19 cellular contexts compared by ENCODE assay signal in the genomic region with DNA sequence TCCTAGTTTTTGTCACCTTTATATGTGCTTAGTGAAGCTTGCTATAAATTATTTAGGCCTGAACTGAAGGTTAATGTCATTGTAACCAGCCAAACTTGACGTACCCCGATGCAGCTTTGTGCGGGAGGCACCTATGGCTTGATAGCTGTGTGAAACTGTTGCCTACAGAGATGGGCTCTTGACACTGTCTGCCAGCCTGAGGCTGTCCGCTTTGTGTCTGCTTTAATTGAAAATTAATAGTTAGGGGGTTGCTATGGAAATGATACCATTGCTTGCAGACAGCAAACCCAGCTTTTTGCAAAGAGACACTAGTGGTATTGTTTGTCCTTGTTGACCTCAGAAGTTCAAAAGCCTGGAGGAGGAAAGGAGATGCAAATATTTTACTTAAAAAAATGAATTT. TPM values are rescaled to one million over a fixed set of nuclear protein-coding genes. Genes with fewer than 3 reads are reported as not detected.
A peak's percentile ranks its signal among the peaks of the same experiment; 100 is the strongest.
DNase-seq lines count a peak whose midpoint lies in the region; ATAC-seq and TF ChIP-seq lines count a peak whose summit lies in the region.
"Had no signal": no experiment of that assay in that cellular context is flagged by ENCODE, and none has a peak within 500 bp of the region (broad histone marks: within the 10 kb centered on the region; RNA-seq: fewer than 3 reads in every experiment).

No MANE protein-coding gene starts in this region.

- TF ChIP-seq POLR2A in uterus (IDR thresholded peaks at IDR 0.05): no peak

- no peak for TF ChIP-seq CTCF in uterus (IDR thresholded peaks at IDR 0.05)
- TF ChIP-seq CTCF in brain microvascular endothelial cell (IDR thresholded peaks at IDR 0.05; ENCODE audit: low read depth, low read length, missing control alignments): no peak

- peak; percentile 38 to 40 for DNase-seq in NCI-H187 (lab: John Stamatoyannopoulos, UW)
- no peak for DNase-seq in NCI-H187 treated with DMSO at 0.1 percent for 48 hours (lab: John Stamatoyannopoulos, UW)
- peak; percentile 53 for DNase-seq in NCI-H774 (lab: John Stamatoyannopoulos, UW)
- DNase-seq in uterus: no peak
- DNase-seq in brain microvascular endothelial cell: no peak
- DNase-seq in NCI-H1694 treated with DMSO at 0.1 percent for 48 hours (lab: John Stamatoyannopoulos, UW): no peak
- DNase-seq: activated CD4-positive, alpha-beta T cell treated with anti-CD3 and anti-CD28 coated beads for 1 hour; dorsolateral prefrontal cortex; erythroblast; lower lobe of right lung; NK-92 treated with Interleukin-12 subunit alpha and Interleukin-12 subunit beta, amount 100 ng/mL, for 24 hours had no signal

- H3K36me3 ChIP-seq in muscle layer of duodenum (ENCODE audit: control insufficient read depth in 1 of 2, insufficient read depth in 2 of 2, low read length in 2 of 2) (no peaks in the 10 kb centered on the region), uterus (no peaks in the 10 kb centered on the region), brain microvascular endothelial cell (replicated peaks) (no peaks in the 10 kb centered on the region)
- H3K36me3 ChIP-seq: BLaER1, lower lobe of right lung, prostate gland, thoracic aorta had no signal

- peak overlapping the region; percentile 43 for H3K27ac ChIP-seq in muscle layer of duodenum (ENCODE audit: low read length)
- H3K27ac ChIP-seq in uterus: peak overlapping the region; percentile 28 to 91
- no peak overlapping the region for H3K27ac ChIP-seq in brain microvascular endothelial cell
- H3K27ac ChIP-seq: A549, BLaER1, dorsolateral prefrontal cortex, lower lobe of right lung, prostate gland had no signal

- in situ Hi-C loops in brain microvascular endothelial cell (cut with HindIII; ENCODE audit: low pct_ligation_motif_present, low sequenced_read_pairs): no loop called here

- H3K9me3 ChIP-seq in muscle layer of duodenum (ENCODE audit: control insufficient read depth in 1 of 2, low read length in 2 of 2) (no peaks in the 10 kb centered on the region), uterus (no peaks in the 10 kb centered on the region)
- H3K9me3 ChIP-seq: A549, BLaER1, lower lobe of right lung, prostate gland, thoracic aorta had no signal

- ATAC-seq in GM21825 (IDR thresholded peaks at IDR 0.05; ENCODE audit: unreplicated experiment): no peak
- ATAC-seq: A549, GM23338, lower lobe of right lung had no signal

- H3K4me3 ChIP-seq in muscle layer of duodenum (ENCODE audit: low read depth in 1 of 2, low read length in 2 of 2): peak overlapping the region in 1 of 2 donors; percentile 29
- no peak overlapping the region for H3K4me3 ChIP-seq in uterus
- no peak overlapping the region for H3K4me3 ChIP-seq in brain microvascular endothelial cell (ENCODE audit: low read depth, low read length)
- H3K4me3 ChIP-seq: A549, BLaER1, dorsolateral prefrontal cortex, GM23338, lower lobe of right lung, prostate gland, thoracic aorta had no signal

- intact Hi-C loops in uterus (cut with DNase I; ENCODE audit: low total_unique reads): no loop called here

- H3K4me1 ChIP-seq in muscle layer of duodenum (ENCODE audit: control insufficient read depth in 1 of 2, insufficient read depth in 2 of 2, low read length in 2 of 2): peaks cover 0 to 10% of the 10 kb centered on the region in 2 donors
- peaks cover 0 to 4% of the 10 kb centered on the region in 2 donors for H3K4me1 ChIP-seq in uterus
- H3K4me1 ChIP-seq: prostate gland had no signal

- no peaks in the 10 kb centered on the region for H3K27me3 ChIP-seq in muscle layer of duodenum (ENCODE audit: low read depth, low read length)
- no peaks in the 10 kb centered on the region for H3K27me3 ChIP-seq in uterus
- no peaks in the 10 kb centered on the region for H3K27me3 ChIP-seq in brain microvascular endothelial cell (replicated peaks)

RNA-seq across cellular contexts. Expression of a gene that starts 2.1 kb away (rescaled TPM):
- 10 to 100 TPM; 17.6 to 59.3 (median 24.9) TPM for total RNA-seq in uterus
- total RNA-seq: RPMI7951 had no signal

Comparison
In these comparisons a context has a peak if more than half of its experiments do, and no peak if none do; other contexts are left out.
1. DNase-seq: peak in NCI-H187 (2 of 2) and NCI-H774 (single experiment); none in NCI-H187 treated with DMSO at 0.1 percent for 48 hours (single experiment), uterus (0 of 2), brain microvascular endothelial cell (single experiment) and NCI-H1694 treated with DMSO at 0.1 percent for 48 hours (single experiment).